1 cellular context compared by ENCODE assay signal in the genomic region with DNA sequence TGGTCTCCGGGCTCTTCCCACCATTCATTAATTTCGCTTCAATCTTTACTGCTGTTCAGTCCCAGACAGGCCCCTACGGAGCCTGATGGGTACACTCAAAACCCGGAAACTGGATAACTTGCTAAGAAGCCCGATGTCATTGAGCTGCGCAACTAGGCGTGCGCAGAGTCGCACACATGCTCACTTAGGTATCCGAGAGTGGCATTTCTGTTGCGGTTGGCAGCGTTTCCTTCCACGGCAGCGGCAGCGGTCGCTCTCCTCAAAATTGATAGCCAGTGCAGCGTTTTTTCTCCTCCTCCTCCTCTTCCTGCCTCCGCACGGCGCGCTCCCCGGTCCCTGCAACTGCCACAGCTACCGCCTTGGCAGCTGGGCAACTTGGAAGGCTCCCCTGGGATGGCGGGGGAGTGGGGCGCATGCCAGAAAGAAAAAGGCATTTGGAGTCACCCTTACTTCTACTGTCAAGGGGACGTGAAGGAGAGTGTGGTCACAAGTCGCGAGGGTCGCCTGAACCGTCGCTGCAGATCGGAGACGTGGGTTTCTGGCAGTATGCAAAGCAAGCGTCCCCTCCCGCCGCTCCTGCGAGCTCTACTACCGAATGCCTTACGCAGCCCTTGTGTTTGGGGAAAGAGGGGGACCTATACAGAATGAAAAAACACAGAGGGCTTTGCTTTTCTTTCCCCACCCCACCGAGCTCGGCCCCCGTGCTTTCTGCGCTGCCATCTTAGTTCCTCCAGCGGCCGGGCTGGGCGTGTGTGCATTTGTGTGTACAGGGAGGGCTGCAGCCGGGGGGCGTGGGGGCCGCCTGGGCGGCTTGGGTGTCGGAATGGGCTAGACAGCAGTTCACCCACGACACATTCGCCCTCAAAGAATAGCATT.
TF ChIP-seq lines count a peak whose summit lies in the region.

No MANE protein-coding gene starts in this region.

TF ChIP-seq in neural cell, 6 proteins besides CTCF, POLR2A, EP300 and RAD21 (continued from another document):
- peak; percentile 43 for TF ChIP-seq REST (IDR thresholded peaks at IDR 0.05; ENCODE audit: borderline replicate concordance)
- TF ChIP-seq TAF1 (IDR thresholded peaks at IDR 0.05; ENCODE audit: low read depth), result peak; percentile 72
- peak; percentile 91 for TF ChIP-seq POLR2AphosphoS5 (IDR thresholded peaks at IDR 0.05)
- TF ChIP-seq SMC3 (conservative IDR thresholded peaks at IDR 0.05; ENCODE audit: poor library complexity), result peak; percentile 59
